ENCODE assay signal across 11 cellular contexts in genomic region chr6:45548657-45549515, GRCh38.
DNase-seq lines count a peak whose midpoint lies in the region; ATAC-seq and TF ChIP-seq lines count a peak whose summit lies in the region.
"Had no signal": no experiment of that assay in that cellular context is flagged by ENCODE, and none has a peak within 500 bp of the region (broad histone marks: within the 10 kb centered on the region; RNA-seq: fewer than 3 reads in every experiment).

No MANE protein-coding gene starts in this region.

- DNase-seq in mucosa of gallbladder (ENCODE audit: low spot score): no peak
- DNase-seq in SK-N-DZ (ENCODE audit: low spot score): no peak
- no peak for DNase-seq in dermis blood vessel endothelial cell
- DNase-seq in NCI-H1417 treated with DMSO at 0.1 percent for 48 hours (lab: John Stamatoyannopoulos, UW): no peak
- DNase-seq: effector CD4-positive, alpha-beta T cell; left lung; NCI-H1694 treated with DMSO at 0.1 percent for 48 hours had no signal

- H3K27me3 ChIP-seq in liver (ENCODE audit: control insufficient read depth in 4 of 4, insufficient read depth in 4 of 4, low read length in 3 of 4): no peaks in the 10 kb centered on the region
- H3K27me3 ChIP-seq: left lung had no signal

- TF ChIP-seq CTCF in liver (IDR thresholded peaks at IDR 0.05; ENCODE audit: low read depth, low read length, missing input control): no peak

- no peak overlapping the region for H3K4me3 ChIP-seq in liver (ENCODE audit: low read depth in 1 of 3, low read length in 3 of 3)
- H3K4me3 ChIP-seq: left lung had no signal

- WGBS in liver: 82% methylated on average over 7 of the region's 7 CpGs

- H3K9me3 ChIP-seq in liver (ENCODE audit: control insufficient read depth in 4 of 4, low read length in 3 of 4): no peaks in the 10 kb centered on the region
- H3K9me3 ChIP-seq: left lung had no signal

- H3K27ac ChIP-seq in liver (ENCODE audit: low read depth in 1 of 2, low read length in 2 of 2): no peak overlapping the region
- H3K27ac ChIP-seq: left lung had no signal

- H3K9ac ChIP-seq in liver (ENCODE audit: low read depth in 1 of 2, low read length in 2 of 2): no peak overlapping the region

- ATAC-seq in GM18873 (IDR thresholded peaks at IDR 0.05; ENCODE audit: low FRiP score, unreplicated experiment): peak; percentile 99
- ATAC-seq in GM21737 (IDR thresholded peaks at IDR 0.05; ENCODE audit: unreplicated experiment): peak; percentile 85
- peak; percentile 96 for ATAC-seq in HG03469 (IDR thresholded peaks at IDR 0.05; ENCODE audit: unreplicated experiment)
- ATAC-seq: left lung had no signal

- peaks cover 0 to 8% (median 3%) of the 10 kb centered on the region in 4 donors for H3K4me1 ChIP-seq in liver (ENCODE audit: control insufficient read depth in 4 of 4, insufficient read depth in 4 of 4, low read length in 3 of 4)
- H3K4me1 ChIP-seq: left lung had no signal

- TF ChIP-seq RAD21 in liver (IDR thresholded peaks at IDR 0.05): peak in 1 of 2 donors; percentile 22

- H3K36me3 ChIP-seq in liver (ENCODE audit: control insufficient read depth in 4 of 4, insufficient read depth in 3 of 4, low read depth in 1 of 4, low read length in 3 of 4): no peaks in the 10 kb centered on the region

TF ChIP-seq in liver, 16 proteins besides CTCF, POLR2A, EP300 and RAD21:
- TF ChIP-seq RXRA (IDR thresholded peaks at IDR 0.05) (no peak), GABPA (IDR thresholded peaks at IDR 0.05 in 1 of 2, conservative IDR thresholded peaks at IDR 0.05 in 1 of 2) (no peak), SP1 (IDR thresholded peaks at IDR 0.05) (peak; percentile 89), ZBTB33 (IDR thresholded peaks at IDR 0.05) (no peak), TAF1 (conservative IDR thresholded peaks at IDR 0.05) (no peak), FOXA1 (IDR thresholded peaks at IDR 0.05) (no peak), HNF4G (IDR thresholded peaks at IDR 0.05) (peak; percentile 65), HNF4A (conservative IDR thresholded peaks at IDR 0.05) (peak; percentile 41 to 83), YY1 (IDR thresholded peaks at IDR 0.05) (no peak), FOXA2 (IDR thresholded peaks at IDR 0.05) (no peak), REST (IDR thresholded peaks at IDR 0.05) (no peak), JUND (IDR thresholded peaks at IDR 0.05) (peak in 1 of 2 donors; percentile 68)
- TF ChIP-seq, protein P1, sequence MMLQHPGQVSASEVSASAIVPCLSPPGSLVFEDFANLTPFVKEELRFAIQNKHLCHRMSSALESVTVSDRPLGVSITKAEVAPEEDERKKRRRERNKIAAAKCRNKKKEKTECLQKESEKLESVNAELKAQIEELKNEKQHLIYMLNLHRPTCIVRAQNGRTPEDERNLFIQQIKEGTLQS (IDR thresholded peaks at IDR 0.05): no peak
